11 cellular contexts compared by ENCODE assay signal in the genomic region with DNA sequence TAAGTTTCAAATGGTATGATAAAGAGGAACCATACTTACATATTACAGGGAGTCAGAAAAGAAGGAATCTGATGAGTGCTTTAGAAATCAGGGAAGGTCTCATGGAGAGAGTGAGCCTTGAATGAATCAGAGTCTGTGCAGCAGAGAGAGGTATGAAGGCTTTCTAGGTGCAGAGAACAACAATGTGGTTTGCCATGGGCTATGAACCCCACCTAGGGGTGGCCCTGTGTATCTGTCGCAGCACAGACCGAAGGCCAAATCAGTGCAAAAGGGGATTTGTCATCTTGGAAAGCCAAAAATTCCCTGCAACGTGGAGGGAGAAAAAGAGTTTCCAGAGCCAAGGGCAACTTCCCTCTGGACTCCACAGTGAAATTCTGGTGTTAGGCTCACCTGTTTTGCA. TPM values are rescaled to one million over a fixed set of nuclear protein-coding genes. Genes with fewer than 3 reads are reported as not detected.
A peak's percentile ranks its signal among the peaks of the same experiment; 100 is the strongest.
DNase-seq lines count a peak whose midpoint lies in the region; ATAC-seq and TF ChIP-seq lines count a peak whose summit lies in the region.
"Had no signal": no experiment of that assay in that cellular context is flagged by ENCODE, and none has a peak within 500 bp of the region (broad histone marks: within the 10 kb centered on the region; RNA-seq: fewer than 3 reads in every experiment).

No MANE protein-coding gene starts in this region.

- no peaks in the 10 kb centered on the region for H3K36me3 Mint-ChIP-seq in activated CD4-positive, alpha-beta memory T cell treated with anti-CD3 and anti-CD28 coated beads, Interleukin-2, amount 10 ng/mL, durations not matched to agents 7 days and 5 days (ENCODE audit: low read depth)

- no peak overlapping the region for H3K27ac Mint-ChIP-seq in activated CD4-positive, alpha-beta memory T cell treated with anti-CD3 and anti-CD28 coated beads, Interleukin-2, amount 10 ng/mL, durations not matched to agents 7 days and 5 days

- WGBS in stomach, 5 donors, result 29 to 42% (median 33%) methylated on average over 3 of the region's 3 CpGs

- H3K27me3 Mint-ChIP-seq in activated CD4-positive, alpha-beta memory T cell treated with anti-CD3 and anti-CD28 coated beads, Interleukin-2, amount 10 ng/mL, durations not matched to agents 7 days and 5 days, result no peaks in the 10 kb centered on the region

- H3K4me3 Mint-ChIP-seq in activated CD4-positive, alpha-beta memory T cell treated with anti-CD3 and anti-CD28 coated beads, Interleukin-2, amount 10 ng/mL, durations not matched to agents 7 days and 5 days, result no peak overlapping the region

- TF ChIP-seq CTCF in Panc1 (IDR thresholded peaks at IDR 0.05) (peak; percentile 58), stomach (IDR thresholded peaks at IDR 0.05) (no peak)

- peak; percentile 53 for ATAC-seq in HG02981 (IDR thresholded peaks at IDR 0.05; ENCODE audit: unreplicated experiment)
- ATAC-seq in Panc1, result peak; percentile 73; the same call in 1 of the 2 replicates
- ATAC-seq in HG03135 (IDR thresholded peaks at IDR 0.05; ENCODE audit: unreplicated experiment), result no peak

- CTCF ChIA-PET in Panc1 (lab: Charles Lee), result no interaction called here
- CTCF ChIA-PET in activated CD4-positive, alpha-beta memory T cell treated with anti-CD3 and anti-CD28 coated beads, Interleukin-2, amount 10 ng/mL, durations not matched to agents 7 days and 5 days (lab: Charles Lee), result no interaction called here

- POLR2A ChIA-PET in Panc1 (lab: Charles Lee), result no interaction called here
- POLR2A ChIA-PET in activated CD4-positive, alpha-beta memory T cell treated with anti-CD3 and anti-CD28 coated beads, Interleukin-2, amount 10 ng/mL, durations not matched to agents 7 days and 5 days (lab: Charles Lee), result no interaction called here

- H3K36me3 ChIP-seq in Panc1 (ENCODE audit: control insufficient read depth, insufficient read depth, low read length) (no peaks in the 10 kb centered on the region), stomach (no peaks in the 10 kb centered on the region)
- H3K36me3 ChIP-seq: neutrophil had no signal

- intact Hi-C loops in Panc1 (cut with micrococcal nuclease; ENCODE audit: unreplicated experiment), result loop anchor here (2.0 kb wide), 1 partner anchor 92 kb away; no protein-coding TSS in a partner anchor
- intact Hi-C loops in stomach (cut with DNase I; ENCODE audit: low total_unique reads), result no loop called here

- no peak overlapping the region for H3K27ac ChIP-seq in Panc1 (ENCODE audit: low read length)
- no peak overlapping the region for H3K27ac ChIP-seq in stomach
- H3K27ac ChIP-seq: neutrophil had no signal

- BruUV-seq in Panc1 (replicated peaks; lab: Mats Ljungman, UMichigan), result no TSS peak

- H3K27me3 ChIP-seq in Panc1 (ENCODE audit: control insufficient read depth, insufficient read depth, low read length) (no peaks in the 10 kb centered on the region), stomach (no peaks in the 10 kb centered on the region)
- H3K27me3 ChIP-seq: neutrophil had no signal

- no peaks in the 10 kb centered on the region for H3K4me1 ChIP-seq in Panc1 (ENCODE audit: control insufficient read depth, insufficient read depth, low read length)
- H3K4me1 ChIP-seq in stomach, result no peaks in the 10 kb centered on the region

- in situ Hi-C loops in G401 (cut with HindIII; ENCODE audit: low sequenced_read_pairs), result no loop called here
- in situ Hi-C loops in Panc1 (cut with HindIII; ENCODE audit: low pct_unique_long_range_greater_than_20kb, low sequenced_read_pairs), result no loop called here

- TF ChIP-seq EP300 in stomach (IDR thresholded peaks at IDR 0.05), result no peak

- H3K9me3 Mint-ChIP-seq in activated CD4-positive, alpha-beta memory T cell treated with anti-CD3 and anti-CD28 coated beads, Interleukin-2, amount 10 ng/mL, durations not matched to agents 7 days and 5 days, result no peaks in the 10 kb centered on the region

- H3K4me3 ChIP-seq in Panc1 (ENCODE audit: low read depth in 2 of 2, low read length in 2 of 2), result no peak overlapping the region
- no peak overlapping the region for H3K4me3 ChIP-seq in stomach

- no peaks in the 10 kb centered on the region for H3K9me3 ChIP-seq in Panc1 (ENCODE audit: control insufficient read depth, insufficient read depth, low read depth, low read length)
- H3K9me3 ChIP-seq in stomach, result no peaks in the 10 kb centered on the region
- H3K9me3 ChIP-seq: neutrophil had no signal

- no peaks in the 10 kb centered on the region for H3K4me1 Mint-ChIP-seq in activated CD4-positive, alpha-beta memory T cell treated with anti-CD3 and anti-CD28 coated beads, Interleukin-2, amount 10 ng/mL, durations not matched to agents 7 days and 5 days

- no peak for TF ChIP-seq POLR2A in stomach (IDR thresholded peaks at IDR 0.05)

- DNase-seq in G401 (ENCODE audit: low spot score) (peak; percentile 2), Panc1 (ENCODE audit: low read depth, low spot score) (peak; percentile 8), kidney tubule cell (ENCODE audit: low spot score) (peak; percentile 71), activated gamma-delta T cell treated with Interleukin-2 at 50 U/mL for 16 hours (no peak), stomach (no peak)
- no peak for DNase-seq in activated CD4-positive, alpha-beta memory T cell treated with anti-CD3 and anti-CD28 coated beads, Interleukin-2, amount 10 ng/mL, durations not matched to agents 7 days and 5 days
- DNase-seq: activated gamma-delta T cell had no signal

RNA-seq across cellular contexts. Expression of a gene that starts 3.5 kb away (rescaled TPM):
- not detected in 2 replicates for total RNA-seq in G401 (2014; rRNA removed; shearing (Covaris generic))
- total RNA-seq in Panc1 (2021; ENCODE audit: unreplicated experiment) (0.03 TPM), stomach (10 to 100 TPM in 1 of 5 donors, under 1 TPM in 4; under 0.01 to 10.3 (median 0.43) TPM)
- not detected for polyA plus RNA-seq in Panc1 (2012; ENCODE audit: insufficient read length)
- polyA plus RNA-seq in stomach, result under 1 TPM in 2 of 3 donors, not detected in 1; under 0.01 to 0.25 TPM
- total RNA-seq in activated CD4-positive, alpha-beta memory T cell treated with anti-CD3 and anti-CD28 coated beads, Interleukin-2, amount 10 ng/mL, durations not matched to agents 7 days and 5 days, result under 1 TPM; 0.08 TPM
- total RNA-seq: endothelial cell of umbilical vein had no signal
- polyA plus RNA-seq: endothelial cell of umbilical vein had no signal

Comparison
In these comparisons a context has a peak if more than half of its experiments do, and no peak if none do; other contexts are left out.
1. DNase-seq: peak in G401 (single experiment), Panc1 (single experiment) and kidney tubule cell (single experiment); none in activated gamma-delta T cell treated with Interleukin-2 at 50 U/mL for 16 hours (single experiment), stomach (single experiment) and activated CD4-positive, alpha-beta memory T cell treated with anti-CD3 and anti-CD28 coated beads, Interleukin-2, amount 10 ng/mL, durations not matched to agents 7 days and 5 days (single experiment).